ENCODE assay signal across 8 cellular contexts in the genomic region with DNA sequence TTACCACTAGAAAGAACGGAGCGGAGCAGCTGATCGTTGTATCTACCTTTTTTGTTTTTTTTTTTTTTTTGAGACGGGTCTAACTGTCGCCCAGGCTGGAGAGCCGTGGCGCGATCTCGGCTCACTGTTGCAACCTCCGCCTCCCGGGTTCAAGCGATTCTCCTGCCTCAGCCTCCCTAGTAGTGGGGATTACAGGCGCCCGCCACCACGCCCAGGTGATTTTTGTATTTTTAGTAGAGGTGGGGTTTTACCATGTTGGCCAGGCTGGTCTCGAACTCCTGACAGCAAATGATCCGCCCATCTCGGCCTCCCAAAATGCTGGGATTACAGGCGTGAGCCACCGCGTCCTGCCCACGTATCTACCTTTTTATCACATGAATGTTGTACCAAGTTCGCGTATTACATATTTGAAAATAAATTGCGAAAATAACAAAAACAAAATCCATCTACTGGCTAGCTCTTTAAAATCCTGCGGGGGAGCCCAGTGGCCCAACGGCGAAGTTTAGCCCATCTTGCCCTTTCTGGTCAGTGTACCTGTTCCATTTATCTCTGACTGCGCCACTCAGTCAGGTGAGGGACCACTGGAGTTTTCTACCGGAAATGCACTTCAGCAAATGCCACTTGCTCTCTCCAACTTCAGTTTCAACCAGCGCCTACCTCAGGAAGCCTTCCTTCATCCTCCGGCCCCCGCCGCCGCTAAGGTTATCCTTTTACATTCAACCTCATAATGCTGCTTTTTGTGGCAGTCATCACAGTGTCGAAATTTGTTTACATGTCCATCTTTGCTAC. TPM values are rescaled to one million over a fixed set of nuclear protein-coding genes. Genes with fewer than 3 reads are reported as not detected.
DNase-seq lines count a peak whose midpoint lies in the region; TF ChIP-seq lines count a peak whose summit lies in the region.

No MANE protein-coding gene starts in this region.

- TF ChIP-seq EP300 in sigmoid colon (IDR thresholded peaks at IDR 0.05) = no peak

- H3K27ac ChIP-seq in sigmoid colon = peak overlapping the region; percentile 95 to 99 (median 98)

- intact Hi-C loops in sigmoid colon (cut with DNase I) = loop anchor here (2.0 to 10.0 kb wide), 3 partner anchors 109 to 839 kb away; partner anchors contain the start of genes CTDSPL2 and GATM

- 50 to 60% methylated on average over 36 of the region's 36 CpGs for WGBS in sigmoid colon, 2 donors

- TF ChIP-seq CTCF in GM12864 (IDR thresholded peaks at IDR 0.05; ENCODE audit: low read depth, low read length, missing control alignments) = no peak
- TF ChIP-seq CTCF in sigmoid colon (IDR thresholded peaks at IDR 0.05) = no peak

- H3K9me3 ChIP-seq in MG63 (no peaks in the 10 kb centered on the region), sigmoid colon (no peaks in the 10 kb centered on the region)

- peaks cover 0 to 38% (median 32%) of the 10 kb centered on the region in 4 donors for H3K4me1 ChIP-seq in sigmoid colon

- no peak for DNase-seq in GM12864 (ENCODE audit: low read depth)
- DNase-seq in MG63 = peak; percentile 15
- peak; percentile 22 for DNase-seq in activated naive CD4-positive, alpha-beta T cell treated with anti-CD3 and anti-CD28 coated beads, Interleukin-2, amount 50 U/mL, for 16 hours
- DNase-seq in hepatic stellate cell (ENCODE audit: low spot score) = peak; percentile 14
- peak; percentile 70 for DNase-seq in sigmoid colon
- DNase-seq in MV-4-11 (lab: John Stamatoyannopoulos, UW) = no peak
- DNase-seq in NCI-H1048 (lab: John Stamatoyannopoulos, UW) = no peak
- no peak for DNase-seq in amniotic stem cell (lab: John Stamatoyannopoulos, UW)

- H3K27me3 ChIP-seq in MG63 = no peaks in the 10 kb centered on the region
- no peaks in the 10 kb centered on the region for H3K27me3 ChIP-seq in sigmoid colon

- H3K4me3 ChIP-seq in GM12864 (ENCODE audit: low read depth, low read length) (peak overlapping the region; percentile 70), MG63 (peak overlapping the region; percentile 97), sigmoid colon (peak overlapping the region; percentile 80 to 100 (median 90))

- peaks cover 21% of the 10 kb centered on the region for H3K36me3 ChIP-seq in MG63
- H3K36me3 ChIP-seq in sigmoid colon = peaks cover 0 to 14% (median 1%) of the 10 kb centered on the region in 4 donors

- no peak for TF ChIP-seq POLR2A in sigmoid colon (IDR thresholded peaks at IDR 0.05)

RNA-seq across cellular contexts. Expression of gene EIF3J, which starts 1.2 kb away (rescaled TPM):
- total RNA-seq in MG63 (2014; rRNA removed; shearing (Covaris generic); ENCODE audit: low replicate concordance) = 123 and 157 TPM in 2 replicates
- 10 to 100 TPM; 50.4 to 92.0 (median 56.7) TPM for total RNA-seq in sigmoid colon
- 10 to 100 TPM; 39.6 to 50.1 (median 44.2) TPM for polyA plus RNA-seq in sigmoid colon

Comparison
In these comparisons a context has a peak if more than half of its experiments do, and no peak if none do; other contexts are left out.
1. DNase-seq: peak in MG63 (single experiment), activated naive CD4-positive, alpha-beta T cell treated with anti-CD3 and anti-CD28 coated beads, Interleukin-2, amount 50 U/mL, for 16 hours (single experiment), hepatic stellate cell (single experiment) and sigmoid colon (single experiment); none in GM12864 (single experiment), MV-4-11 (single experiment), NCI-H1048 (single experiment) and amniotic stem cell (single experiment).
2. Peak in every context shown above with its lines, with median percentiles within 50 percentile points of each other: H3K4me3 ChIP-seq.